In the genomic region with DNA sequence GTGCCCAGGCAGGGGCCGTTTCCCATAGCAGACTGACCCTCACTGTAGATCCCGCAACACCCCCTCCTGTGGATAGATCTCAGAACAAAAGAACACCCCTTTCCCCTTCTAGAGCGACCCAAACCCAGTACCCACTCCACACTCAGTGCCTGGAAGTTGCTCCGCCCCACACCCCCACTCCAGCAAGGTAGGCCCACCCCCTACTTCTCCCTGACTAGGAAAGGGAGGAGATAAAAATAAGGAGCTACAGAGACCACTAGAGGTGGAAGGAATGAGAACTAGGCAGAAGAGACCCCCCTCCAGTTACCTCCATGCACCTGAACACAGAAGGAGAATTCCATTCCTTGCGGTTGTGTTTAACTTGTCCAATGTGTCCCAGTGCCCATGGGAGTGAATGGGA, we compare ENCODE assay signal across 23 cellular contexts. TPM values are rescaled to one million over a fixed set of nuclear protein-coding genes. Genes with fewer than 3 reads are reported as not detected.
DNase-seq lines count a peak whose midpoint lies in the region; ATAC-seq and TF ChIP-seq lines count a peak whose summit lies in the region.
"Had no signal": no experiment of that assay in that cellular context is flagged by ENCODE, and none has a peak within 500 bp of the region (broad histone marks: within the 10 kb centered on the region; RNA-seq: fewer than 3 reads in every experiment).

No MANE protein-coding gene starts in this region.

- DNase-seq in GM12865 (ENCODE audit: low read depth) (no peak), PC-9 (no peak), esophagus squamous epithelium (lab: John Stamatoyannopoulos, UW) (no peak), neural progenitor cell (ENCODE audit: low spot score) (no peak), UCSD-AML1 (lab: John Stamatoyannopoulos, UW; ENCODE audit: unreplicated experiment) (no peak), NAMALWA (ENCODE audit: low spot score) (no peak)
- no peak for DNase-seq in activated CD4-positive, alpha-beta T cell treated with anti-CD3 and anti-CD28 coated beads, Interleukin-2, amount 50 U/mL, for 1 hour
- DNase-seq: 8988T; CD4-positive, CD25-positive, alpha-beta regulatory T cell; DMS153; DND-41; HCEC 1CT; MM.1S; NCI-H1048; NCI-H1417; NCI-H1694; NCI-H2081; NCI-H2227 treated with DMSO at 0.1 percent for 48 hours; SK-N-SH had no signal

- no peak for ATAC-seq in HG03432 (IDR thresholded peaks at IDR 0.05; ENCODE audit: unreplicated experiment)

- H3K9me2 ChIP-seq in PC-9 (ENCODE audit: insufficient read depth) = no peaks in the 10 kb centered on the region
- H3K9me2 ChIP-seq: SK-N-SH had no signal

- H3K36me3 Mint-ChIP-seq in neural progenitor cell = peaks cover 3% of the 10 kb centered on the region
- H3K36me3 Mint-ChIP-seq: IgD-negative memory B cell had no signal

- H3K79me2 ChIP-seq in PC-9 (ENCODE audit: low read depth) = no peaks in the 10 kb centered on the region
- H3K79me2 ChIP-seq in neural progenitor cell (ENCODE audit: low read depth) = no peaks in the 10 kb centered on the region

- H3K4me3 ChIP-seq in GM12865 (ENCODE audit: low read depth, low read length) = peak overlapping the region; percentile 21
- no peak overlapping the region for H3K4me3 ChIP-seq in PC-9
- H3K4me3 ChIP-seq in esophagus squamous epithelium = no peak overlapping the region
- no peak overlapping the region for H3K4me3 ChIP-seq in neural progenitor cell

- H3K9ac ChIP-seq in neural progenitor cell = no peak overlapping the region
- H3K9ac ChIP-seq: KMS-11, SK-N-SH had no signal

- H3K4me2 ChIP-seq in PC-9 (peak overlapping the region; percentile 51; the same call in 1 of the 2 replicates), neural progenitor cell (no peak overlapping the region)
- H3K4me2 ChIP-seq: KMS-11, SK-N-SH had no signal

- peaks cover 79% of the 10 kb centered on the region for H3F3A ChIP-seq in PC-9 (ENCODE audit: insufficient read depth, low read depth)
- no peaks in the 10 kb centered on the region for H3F3A ChIP-seq in neural progenitor cell (ENCODE audit: low read depth)

- no peak for TF ChIP-seq CTCF in GM12865 (IDR thresholded peaks at IDR 0.05; ENCODE audit: insufficient read depth, low read depth, low read length, missing control alignments)
- no peak for TF ChIP-seq CTCF in PC-9 (conservative IDR thresholded peaks at IDR 0.05)
- TF ChIP-seq CTCF in esophagus squamous epithelium (IDR thresholded peaks at IDR 0.05) = no peak
- TF ChIP-seq CTCF in neural progenitor cell (IDR thresholded peaks at IDR 0.05) = no peak

- peaks cover 11% of the 10 kb centered on the region for H3K27me3 Mint-ChIP-seq in neural progenitor cell (ENCODE audit: insufficient read depth, low read depth)
- H3K27me3 Mint-ChIP-seq: CD4-positive, CD25-positive, alpha-beta regulatory T cell; IgD-negative memory B cell had no signal

- H2AFZ ChIP-seq in PC-9 (no peak overlapping the region), neural progenitor cell (replicated peaks) (peak overlapping the region; percentile 40)

- BruUV-seq in PC-9 (replicated peaks; lab: Mats Ljungman, UMichigan) = no TSS peak

- intact Hi-C loops in PC-9 (cut with micrococcal nuclease; ENCODE audit: unreplicated experiment) = loop anchor here (1.0 kb wide), 2 partner anchors 91 to 96 kb away; no protein-coding TSS in a partner anchor
- intact Hi-C loops in esophagus squamous epithelium (cut with DNase I) = no loop called here

- H4K20me1 ChIP-seq in PC-9 (ENCODE audit: insufficient read depth) = no peaks in the 10 kb centered on the region
- H4K20me1 ChIP-seq in neural progenitor cell (ENCODE audit: low read depth) = no peaks in the 10 kb centered on the region

- H3K9me3 ChIP-seq in PC-9 (ENCODE audit: insufficient read depth, low read depth) = no peaks in the 10 kb centered on the region
- H3K9me3 ChIP-seq in esophagus squamous epithelium = no peaks in the 10 kb centered on the region
- H3K9me3 ChIP-seq in neural progenitor cell (ENCODE audit: low read depth) = no peaks in the 10 kb centered on the region
- H3K9me3 ChIP-seq: SK-N-SH had no signal

- H3K4me3 Mint-ChIP-seq in neural progenitor cell = no peak overlapping the region
- H3K4me3 Mint-ChIP-seq: CD4-positive, CD25-positive, alpha-beta regulatory T cell; IgD-negative memory B cell had no signal

- H3K9me3 Mint-ChIP-seq in neural progenitor cell = no peaks in the 10 kb centered on the region
- H3K9me3 Mint-ChIP-seq: CD4-positive, CD25-positive, alpha-beta regulatory T cell; IgD-negative memory B cell had no signal

- H3K27me3 ChIP-seq in PC-9 (ENCODE audit: insufficient read depth, low read depth) (no peaks in the 10 kb centered on the region), esophagus squamous epithelium (no peaks in the 10 kb centered on the region), neural progenitor cell (no peaks in the 10 kb centered on the region)

- POLR2A ChIA-PET in PC-9 (lab: Charles Lee; ENCODE audit: unreplicated experiment) = no interaction called here

- no peak overlapping the region for H3K27ac Mint-ChIP-seq in neural progenitor cell
- H3K27ac Mint-ChIP-seq: IgD-negative memory B cell had no signal

- CTCF ChIA-PET in PC-9 (lab: Charles Lee) = interaction anchor here (0.6 kb wide), 2 partner anchors 92 to 133 kb away, joined by 3 to 7 read pairs; no protein-coding TSS in a partner anchor

- 0 out of 2 replicates have a peak, but pooled peaks cover 5% of the 10 kb centered on the region for H3K36me3 ChIP-seq in PC-9 (ENCODE audit: low read depth)
- H3K36me3 ChIP-seq in esophagus squamous epithelium = peaks cover 0 to 6% (median 3%) of the 10 kb centered on the region in 3 donors
- H3K36me3 ChIP-seq in neural progenitor cell = no peaks in the 10 kb centered on the region

- WGBS in esophagus squamous epithelium, 2 donors = 79 to 100% methylated on average over 2 to 3 of the region's 5 CpGs

- no peak for TF ChIP-seq POLR2A in esophagus squamous epithelium (IDR thresholded peaks at IDR 0.05)

- H3K4me1 Mint-ChIP-seq in neural progenitor cell = peaks cover 3% of the 10 kb centered on the region
- H3K4me1 Mint-ChIP-seq: CD4-positive, CD25-positive, alpha-beta regulatory T cell; IgD-negative memory B cell had no signal

- H3K4me1 ChIP-seq in PC-9 (replicated peaks; ENCODE audit: insufficient read depth) = peaks cover 48% of the 10 kb centered on the region
- H3K4me1 ChIP-seq in esophagus squamous epithelium = peaks cover 4 to 28% (median 5%) of the 10 kb centered on the region in 3 donors
- H3K4me1 ChIP-seq in neural progenitor cell = no peaks in the 10 kb centered on the region

- H3K27ac ChIP-seq in PC-9 = peak overlapping the region; percentile 63
- H3K27ac ChIP-seq in esophagus squamous epithelium = peak overlapping the region in 3 of 4 donors; percentile 7 to 83 (median 52)
- no peak overlapping the region for H3K27ac ChIP-seq in neural progenitor cell
- H3K27ac ChIP-seq: HL-60, KMS-11 had no signal

RNA-seq across cellular contexts. Expression of a gene that starts 30.2 kb away (rescaled TPM):
- total RNA-seq in PC-9 (2021) (109 and 180 TPM in 2 replicates), esophagus squamous epithelium (10 to 100 TPM; 23.3 to 45.0 (median 39.7) TPM), neural progenitor cell (ENCODE audit: low replicate concordance) (50.7 and 70.5 TPM in 2 replicates)
